In genomic region chr11:33475999-33476398, GRCh38 we compare ENCODE assay signal across 1 cellular context.
TF ChIP-seq lines count a peak whose summit lies in the region.

No MANE protein-coding gene starts in this region.

TF ChIP-seq in HEK293, 187 proteins besides CTCF, POLR2A, EP300 and RAD21 (continued from another document):
- TF ChIP-seq HOXD13 (CRISPR knock-in tag; IDR thresholded peaks at IDR 0.05; ENCODE audit: borderline replicate concordance) = no peak
- TF ChIP-seq HOXA7 (CRISPR knock-in tag; IDR thresholded peaks at IDR 0.05; ENCODE audit: borderline replicate concordance) = no peak
- 0 out of 2 replicates have a peak, but pooled peaks have one; percentile 49 for TF ChIP-seq ZNF561 (tag by site-specific recombination; IDR thresholded peaks at IDR 0.05; ENCODE audit: borderline replicate concordance)
- TF ChIP-seq ZNF133 (tag by site-specific recombination; IDR thresholded peaks at IDR 0.05) = no peak
- 0 out of 2 replicates have a peak, but pooled peaks have one; percentile 44 for TF ChIP-seq ZNF2 (tag by site-specific recombination; IDR thresholded peaks at IDR 0.05)
- no peak for TF ChIP-seq ZNF280D (tag by site-specific recombination; IDR thresholded peaks at IDR 0.05)
- 0 out of 2 replicates have a peak, but pooled peaks have one; percentile 50 for TF ChIP-seq ZNF776 (tag by site-specific recombination; IDR thresholded peaks at IDR 0.05; ENCODE audit: borderline replicate concordance)
- TF ChIP-seq ZNF521 (tag by site-specific recombination; IDR thresholded peaks at IDR 0.05) = no peak
- TF ChIP-seq ZNF37A (tag by site-specific recombination; IDR thresholded peaks at IDR 0.05) = no peak
- no peak for TF ChIP-seq ZNF26 (tag by site-specific recombination; IDR thresholded peaks at IDR 0.05)
- TF ChIP-seq ZNF580 (tag by site-specific recombination; IDR thresholded peaks at IDR 0.05) = no peak
- TF ChIP-seq ZNF670 (tag by site-specific recombination; IDR thresholded peaks at IDR 0.05; ENCODE audit: low read depth) = no peak
- TF ChIP-seq ZBTB21 (tag by site-specific recombination; IDR thresholded peaks at IDR 0.05) = no peak
- no peak for TF ChIP-seq GLI4 (tag by site-specific recombination; IDR thresholded peaks at IDR 0.05)
- no peak for TF ChIP-seq KLF1 (tag by site-specific recombination; IDR thresholded peaks at IDR 0.05)
- no peak for TF ChIP-seq ZNF112 (tag by site-specific recombination; IDR thresholded peaks at IDR 0.05)
- TF ChIP-seq MZF1 (tag by site-specific recombination; IDR thresholded peaks at IDR 0.05; ENCODE audit: borderline replicate concordance) = peak; percentile 35; the same call in 1 of the 2 replicates
- no peak for TF ChIP-seq ZNF23 (tag by site-specific recombination; IDR thresholded peaks at IDR 0.05; ENCODE audit: borderline replicate concordance)
- TF ChIP-seq OSR2 (tag by site-specific recombination; IDR thresholded peaks at IDR 0.05) = peak; percentile 33; the same call in 1 of the 2 replicates
- TF ChIP-seq ZXDB (tag by site-specific recombination; IDR thresholded peaks at IDR 0.05) = peak; percentile 50; the same call in 1 of the 2 replicates
- 0 out of 2 replicates have a peak, but pooled peaks have one; percentile 27 for TF ChIP-seq TCF7L2 (IDR thresholded peaks at IDR 0.05; ENCODE audit: borderline replicate concordance, low read depth, low read length)
- peak; percentile 31; the same call in 1 of the 2 replicates for TF ChIP-seq ZNF843 (tag by site-specific recombination; IDR thresholded peaks at IDR 0.05)
- TF ChIP-seq IKZF3 (tag by site-specific recombination; IDR thresholded peaks at IDR 0.05) = peak; percentile 44; the same call in 1 of the 2 replicates
- 0 out of 2 replicates have a peak, but pooled peaks have one; percentile 41 for TF ChIP-seq TRIM28 (IDR thresholded peaks at IDR 0.05; ENCODE audit: borderline replicate concordance, low read length)
- peak; percentile 72 for TF ChIP-seq PRDM6 (tag by site-specific recombination; IDR thresholded peaks at IDR 0.05)
- TF ChIP-seq ZFP3 (tag by site-specific recombination; IDR thresholded peaks at IDR 0.05; ENCODE audit: low read depth) = no peak
- no peak for TF ChIP-seq ZNF621 (tag by site-specific recombination; IDR thresholded peaks at IDR 0.05)
- TF ChIP-seq ZNF223 (tag by site-specific recombination; IDR thresholded peaks at IDR 0.05) = no peak
- no peak for TF ChIP-seq ZNF830 (tag by site-specific recombination; IDR thresholded peaks at IDR 0.05; ENCODE audit: low read depth)
- TF ChIP-seq ZNF544 (tag by site-specific recombination; IDR thresholded peaks at IDR 0.05) = peak; percentile 81; the same call in 1 of the 2 replicates
- TF ChIP-seq ZNF624 (tag by site-specific recombination; IDR thresholded peaks at IDR 0.05) = 0 out of 2 replicates have a peak, but pooled peaks have one; percentile 53
- 0 out of 2 replicates have a peak, but pooled peaks have one; percentile 31 for TF ChIP-seq ZNF18 (tag by site-specific recombination; IDR thresholded peaks at IDR 0.05)
- no peak for TF ChIP-seq ZNF837 (tag by site-specific recombination; IDR thresholded peaks at IDR 0.05)
- TF ChIP-seq ZBTB48 (tag by site-specific recombination; IDR thresholded peaks at IDR 0.05) = 0 out of 2 replicates have a peak, but pooled peaks have one; percentile 17
